ENCODE assay signal across 1 cellular context in the genomic region with DNA sequence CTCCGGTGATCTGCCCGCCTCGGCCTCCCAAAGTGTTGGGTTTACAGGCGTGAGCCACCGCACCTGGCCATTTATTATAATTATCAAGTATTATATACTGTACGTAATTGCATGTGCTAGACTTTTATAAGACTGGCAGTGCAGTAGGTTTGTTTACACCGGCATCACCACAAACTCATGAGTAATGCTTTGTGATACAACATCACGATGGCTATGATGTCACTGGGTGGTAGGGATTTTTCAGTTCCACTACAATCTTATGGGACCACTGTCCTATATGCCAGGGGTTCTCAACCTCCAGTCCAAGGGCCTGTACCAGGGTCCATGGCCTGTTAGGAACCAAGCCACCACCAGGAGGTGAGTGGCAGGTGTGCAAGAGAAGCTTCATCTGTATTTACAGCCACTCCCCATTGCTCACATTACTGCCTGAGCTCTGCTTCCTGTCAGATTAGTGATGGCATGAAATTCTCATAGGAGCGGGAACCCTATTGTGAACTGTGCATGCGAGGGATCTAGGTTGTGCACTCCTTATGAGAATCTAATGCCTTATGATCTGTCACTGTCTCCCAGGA.
TF ChIP-seq lines count a peak whose summit lies in the region.

No MANE protein-coding gene starts in this region.

TF ChIP-seq in GM23338, 12 proteins besides CTCF, POLR2A, EP300 and RAD21 (continued from another document):
- TF ChIP-seq, protein P1, sequence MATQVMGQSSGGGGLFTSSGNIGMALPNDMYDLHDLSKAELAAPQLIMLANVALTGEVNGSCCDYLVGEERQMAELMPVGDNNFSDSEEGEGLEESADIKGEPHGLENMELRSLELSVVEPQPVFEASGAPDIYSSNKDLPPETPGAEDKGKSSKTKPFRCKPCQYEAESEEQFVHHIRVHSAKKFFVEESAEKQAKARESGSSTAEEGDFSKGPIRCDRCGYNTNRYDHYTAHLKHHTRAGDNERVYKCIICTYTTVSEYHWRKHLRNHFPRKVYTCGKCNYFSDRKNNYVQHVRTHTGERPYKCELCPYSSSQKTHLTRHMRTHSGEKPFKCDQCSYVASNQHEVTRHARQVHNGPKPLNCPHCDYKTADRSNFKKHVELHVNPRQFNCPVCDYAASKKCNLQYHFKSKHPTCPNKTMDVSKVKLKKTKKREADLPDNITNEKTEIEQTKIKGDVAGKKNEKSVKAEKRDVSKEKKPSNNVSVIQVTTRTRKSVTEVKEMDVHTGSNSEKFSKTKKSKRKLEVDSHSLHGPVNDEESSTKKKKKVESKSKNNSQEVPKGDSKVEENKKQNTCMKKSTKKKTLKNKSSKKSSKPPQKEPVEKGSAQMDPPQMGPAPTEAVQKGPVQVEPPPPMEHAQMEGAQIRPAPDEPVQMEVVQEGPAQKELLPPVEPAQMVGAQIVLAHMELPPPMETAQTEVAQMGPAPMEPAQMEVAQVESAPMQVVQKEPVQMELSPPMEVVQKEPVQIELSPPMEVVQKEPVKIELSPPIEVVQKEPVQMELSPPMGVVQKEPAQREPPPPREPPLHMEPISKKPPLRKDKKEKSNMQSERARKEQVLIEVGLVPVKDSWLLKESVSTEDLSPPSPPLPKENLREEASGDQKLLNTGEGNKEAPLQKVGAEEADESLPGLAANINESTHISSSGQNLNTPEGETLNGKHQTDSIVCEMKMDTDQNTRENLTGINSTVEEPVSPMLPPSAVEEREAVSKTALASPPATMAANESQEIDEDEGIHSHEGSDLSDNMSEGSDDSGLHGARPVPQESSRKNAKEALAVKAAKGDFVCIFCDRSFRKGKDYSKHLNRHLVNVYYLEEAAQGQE (IDR thresholded peaks at IDR 0.05; ENCODE audit: unreplicated experiment) = no peak
- TF ChIP-seq POLR2AphosphoS5 (IDR thresholded peaks at IDR 0.05; ENCODE audit: low read depth) (no peak), NANOG (IDR thresholded peaks at IDR 0.05; ENCODE audit: borderline replicate concordance) (no peak)
